Comparison of ENCODE assay signal across 8 cellular contexts in genomic region chr6:32984639-32985389, GRCh38. TPM values are rescaled to one million over a fixed set of nuclear protein-coding genes. Genes with fewer than 3 reads are reported as not detected.
DNase-seq lines count a peak whose midpoint lies in the region; ATAC-seq and TF ChIP-seq lines count a peak whose summit lies in the region.

No MANE protein-coding gene starts in this region.

- peaks cover 55% of the 10 kb centered on the region for H3F3A ChIP-seq in SU-DHL-6 (ENCODE audit: insufficient read depth)

- DNase-seq in BE2C: peak; percentile 90
- DNase-seq in NCI-H1436 treated with DMSO at 0.1 percent for 48 hours (lab: John Stamatoyannopoulos, UW): peak; percentile 77
- peak; percentile 79 to 91 for DNase-seq in activated naive CD4-positive, alpha-beta T cell treated with anti-CD3 and anti-CD28 coated beads, Interleukin-2, amount 50 U/mL, for 72 hours (ENCODE audit: low spot score in 2 of 2)
- DNase-seq in Right ventricle myocardium superior: peak; percentile 94
- peak; percentile 67 for DNase-seq in pulmonary artery endothelial cell (ENCODE audit: low read depth, low spot score)

- peak overlapping the region; percentile 15 for H3K4me2 ChIP-seq in SU-DHL-6 (ENCODE audit: low read depth, low read length, poor library complexity, severe bottlenecking)

- ATAC-seq in GM21447 (IDR thresholded peaks at IDR 0.05; ENCODE audit: unreplicated experiment): peak; percentile 52
- peak; percentile 68 to 75 for ATAC-seq in activated naive CD4-positive, alpha-beta T cell treated with anti-CD3 and anti-CD28 coated beads, Interleukin-2, amount 50 U/mL, for 72 hours
- peak; percentile 85 for ATAC-seq in Right ventricle myocardium superior (ENCODE audit: poor library complexity)
- ATAC-seq in HG03342 (IDR thresholded peaks at IDR 0.05; ENCODE audit: unreplicated experiment): no peak

- H3K36me3 Mint-ChIP-seq in activated naive CD4-positive, alpha-beta T cell treated with anti-CD3 and anti-CD28 coated beads, Interleukin-2, amount 50 U/mL, for 72 hours: peaks cover 4 to 12% of the 10 kb centered on the region in 2 donors

- peaks cover 3% of the 10 kb centered on the region; the same call in 1 of the 2 replicates for H3K27me3 ChIP-seq in BE2C
- H3K27me3 ChIP-seq in SU-DHL-6 (ENCODE audit: low read length): no peaks in the 10 kb centered on the region

- H3K36me3 ChIP-seq in BE2C: peaks cover 26% of the 10 kb centered on the region
- peaks cover 17% of the 10 kb centered on the region for H3K36me3 ChIP-seq in SU-DHL-6 (ENCODE audit: low read length)

- no peak overlapping the region; the same call in 1 of the 2 replicates for H3K9ac ChIP-seq in SU-DHL-6 (ENCODE audit: low read length)

- peak; percentile 91 for TF ChIP-seq CTCF in BE2C (IDR thresholded peaks at IDR 0.05; ENCODE audit: low read depth, low read length)
- TF ChIP-seq CTCF in SU-DHL-6 (IDR thresholded peaks at IDR 0.05; ENCODE audit: insufficient read depth, low read length, poor library complexity, severe bottlenecking): peak; percentile 98

- H3K9me3 ChIP-seq in BE2C: no peaks in the 10 kb centered on the region
- H3K9me3 ChIP-seq in SU-DHL-6 (ENCODE audit: insufficient read depth, low read length): no peaks in the 10 kb centered on the region

- no peaks in the 10 kb centered on the region for H3K9me2 ChIP-seq in SU-DHL-6 (replicated peaks; ENCODE audit: insufficient read depth, low read length)

- no peaks in the 10 kb centered on the region for H3K9me3 Mint-ChIP-seq in activated naive CD4-positive, alpha-beta T cell treated with anti-CD3 and anti-CD28 coated beads, Interleukin-2, amount 50 U/mL, for 72 hours

- no peak overlapping the region for H2AFZ ChIP-seq in SU-DHL-6 (ENCODE audit: low read depth, low read length, severe bottlenecking)

- H3K4me3 ChIP-seq in BE2C (ENCODE audit: low read depth, low read length) (no peak overlapping the region), SU-DHL-6 (ENCODE audit: insufficient read depth, low read length, poor library complexity, severe bottlenecking) (no peak overlapping the region)

- intact Hi-C loops in Right ventricle myocardium superior (cut with DNase I): loop anchor here (2.0 to 5.0 kb wide), 2 partner anchors 52 to 98 kb away; no protein-coding TSS in a partner anchor

- H3K27ac Mint-ChIP-seq in activated naive CD4-positive, alpha-beta T cell treated with anti-CD3 and anti-CD28 coated beads, Interleukin-2, amount 50 U/mL, for 72 hours: no peak overlapping the region

- H3K27ac ChIP-seq in SU-DHL-6 (ENCODE audit: low read depth, low read length): peak overlapping the region; percentile 63

- no peaks in the 10 kb centered on the region for H3K4me1 ChIP-seq in BE2C

- peaks cover 5% of the 10 kb centered on the region; the same call in 1 of the 2 replicates for H4K20me1 ChIP-seq in SU-DHL-6 (ENCODE audit: low read depth, low read length)

- H3K79me2 ChIP-seq in SU-DHL-6 (ENCODE audit: insufficient read depth, low read length): no peaks in the 10 kb centered on the region

RNA-seq across cellular contexts. Expression of gene BRD2, which starts 16.4 kb away (rescaled TPM):
- 257 TPM for polyA plus RNA-seq in BE2C (2012; ENCODE audit: insufficient read depth, insufficient read length, low read depth)
- total RNA-seq in activated naive CD4-positive, alpha-beta T cell treated with anti-CD3 and anti-CD28 coated beads, Interleukin-2, amount 50 U/mL, for 72 hours: 100 to 1,000 TPM; 216 to 254 TPM
- 62.6 TPM for total RNA-seq in Right ventricle myocardium superior
- 52.1 and 77.0 TPM in 2 replicates for total RNA-seq in pulmonary artery endothelial cell

RNA-seq across cellular contexts. Expression of gene HLA-DOA, which starts 24.6 kb away (rescaled TPM):
- not detected for polyA plus RNA-seq in BE2C (2012; ENCODE audit: insufficient read depth, insufficient read length, low read depth)
- 1 to 10 TPM; 1.8 to 3.2 TPM for total RNA-seq in activated naive CD4-positive, alpha-beta T cell treated with anti-CD3 and anti-CD28 coated beads, Interleukin-2, amount 50 U/mL, for 72 hours
- total RNA-seq in Right ventricle myocardium superior (1.2 TPM), pulmonary artery endothelial cell (not detected in 2 replicates)

RNA-seq across cellular contexts. Expression of gene HLA-DMA, which starts 31.9 kb away (rescaled TPM):
- 0.56 TPM for polyA plus RNA-seq in BE2C (2012; ENCODE audit: insufficient read depth, insufficient read length, low read depth)
- total RNA-seq in activated naive CD4-positive, alpha-beta T cell treated with anti-CD3 and anti-CD28 coated beads, Interleukin-2, amount 50 U/mL, for 72 hours: 10 to 100 TPM; 23.0 to 33.5 TPM
- total RNA-seq in Right ventricle myocardium superior (16.3 TPM), pulmonary artery endothelial cell (0.26 and 0.46 TPM in 2 replicates)

RNA-seq across cellular contexts. Expression of gene HLA-DMB, which starts 44.0 kb away (rescaled TPM):
- polyA plus RNA-seq in BE2C (2012; ENCODE audit: insufficient read depth, insufficient read length, low read depth): not detected
- 1 to 10 TPM; 2.8 to 4.5 TPM for total RNA-seq in activated naive CD4-positive, alpha-beta T cell treated with anti-CD3 and anti-CD28 coated beads, Interleukin-2, amount 50 U/mL, for 72 hours
- 10.4 TPM for total RNA-seq in Right ventricle myocardium superior
- 0.07 TPM in 1 of 2 replicates, not detected in the other for total RNA-seq in pulmonary artery endothelial cell

Comparison
In these comparisons a context has a peak if more than half of its experiments do, and no peak if none do; other contexts are left out.
1. RNA of gene HLA-DMA, which starts 31.9 kb away (total RNA-seq): 23.0 to 33.5 TPM in activated naive CD4-positive, alpha-beta T cell treated with anti-CD3 and anti-CD28 coated beads, Interleukin-2, amount 50 U/mL, for 72 hours and 16.3 TPM in Right ventricle myocardium superior (single experiment); 0.26 to 0.46 TPM in pulmonary artery endothelial cell; every median in the first group is over 10 times any median in the second.
2. Peak in every context shown above with its lines, with median percentiles within 50 percentile points of each other: DNase-seq.